1 cellular context compared by ENCODE assay signal in the genomic region with DNA sequence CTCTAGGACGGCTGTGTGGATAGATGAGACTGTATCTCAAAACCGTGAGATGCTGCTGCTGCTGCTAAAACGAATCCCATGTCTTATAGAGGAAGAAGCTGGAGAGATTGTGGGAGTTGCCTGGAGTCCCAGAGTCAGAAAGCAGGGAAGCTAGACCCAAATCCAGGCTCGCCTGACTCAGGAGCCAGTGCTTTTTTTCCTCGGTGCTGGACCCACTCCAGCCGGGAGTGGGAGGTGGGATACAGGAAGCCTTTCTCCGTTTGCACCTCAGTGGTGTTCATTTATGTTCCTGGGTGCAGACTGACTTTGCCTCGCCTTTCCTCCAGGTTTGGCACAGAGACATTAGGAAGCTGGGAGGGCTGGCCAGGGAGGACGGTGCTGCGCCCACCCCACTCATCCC.
TF ChIP-seq lines count a peak whose summit lies in the region.

No MANE protein-coding gene starts in this region.

TF ChIP-seq in H1, 55 proteins besides CTCF, POLR2A, EP300 and RAD21:
- TF ChIP-seq CHD1 (IDR thresholded peaks at IDR 0.05; ENCODE audit: low read depth, low read length) (no peak), CTBP2 (IDR thresholded peaks at IDR 0.05; ENCODE audit: borderline replicate concordance, insufficient read depth, insufficient read length, low read length) (no peak), RXRA (IDR thresholded peaks at IDR 0.05; ENCODE audit: insufficient read depth, low read depth, low read length) (no peak), NRF1 (IDR thresholded peaks at IDR 0.05; ENCODE audit: low read depth, low read length) (no peak), TCF12 (IDR thresholded peaks at IDR 0.05; ENCODE audit: low read depth, low read length) (no peak), CREB1 (IDR thresholded peaks at IDR 0.05) (no peak), CEBPB (IDR thresholded peaks at IDR 0.05; ENCODE audit: low read depth, low read length) (no peak), SIN3A (conservative IDR thresholded peaks at IDR 0.05 in 1 of 2, IDR thresholded peaks at IDR 0.05 in 1 of 2; ENCODE audit: low read depth in 1 of 2, low read length in 2 of 2) (no peak), MAFK (IDR thresholded peaks at IDR 0.05; ENCODE audit: low read depth, low read length) (no peak), POLR2AphosphoS5 (IDR thresholded peaks at IDR 0.05; ENCODE audit: low read depth, low read length) (no peak)
